ENCODE assay signal across 18 cellular contexts in the genomic region with DNA sequence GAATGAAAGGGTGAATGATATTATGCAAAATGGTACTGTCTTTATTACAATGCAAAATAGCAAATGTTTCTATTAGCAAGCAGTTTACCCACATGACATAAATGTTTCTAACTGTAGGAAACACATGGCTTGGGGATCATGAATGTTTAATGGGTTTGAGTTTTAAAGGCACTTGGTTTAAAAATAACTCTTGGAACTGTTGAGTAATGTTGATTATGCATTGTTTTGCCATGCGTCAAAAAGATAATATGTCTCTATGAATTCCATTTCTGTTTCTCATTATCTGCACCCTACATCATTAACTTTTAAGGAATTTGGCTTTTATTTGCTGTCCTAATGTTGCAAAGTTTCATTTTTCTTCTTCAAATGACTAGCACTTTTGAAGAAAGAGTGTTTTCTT.
A peak's percentile ranks its signal among the peaks of the same experiment; 100 is the strongest.
DNase-seq lines count a peak whose midpoint lies in the region; ATAC-seq, FAIRE-seq and TF ChIP-seq lines count a peak whose summit lies in the region.
"Had no signal": no experiment of that assay in that cellular context is flagged by ENCODE, and none has a peak within 500 bp of the region (broad histone marks: within the 10 kb centered on the region; RNA-seq: fewer than 3 reads in every experiment).

No MANE protein-coding gene starts in this region.

- H3K4me3 ChIP-seq in AG09309 (ENCODE audit: control insufficient read depth, low read depth, low read length) (no peak overlapping the region), left lung (no peak overlapping the region), GM23338 (no peak overlapping the region), neuronal stem cell (ENCODE audit: low read length in 2 of 2) (no peak overlapping the region)
- H3K4me3 ChIP-seq: body of pancreas had no signal

- no peaks in the 10 kb centered on the region for H3K27me3 ChIP-seq in left lung
- no peaks in the 10 kb centered on the region for H3K27me3 ChIP-seq in GM23338 (ENCODE audit: insufficient read depth)
- no peaks in the 10 kb centered on the region for H3K27me3 ChIP-seq in neuronal stem cell (ENCODE audit: control insufficient read depth in 3 of 3, insufficient read depth in 3 of 3, low read depth in 1 of 3, low read length in 3 of 3)
- H3K27me3 ChIP-seq: body of pancreas had no signal

- H3K27ac Mint-ChIP-seq in GM23338, result no peak overlapping the region
- H3K27ac Mint-ChIP-seq: CD4-positive, CD25-positive, alpha-beta regulatory T cell; nephron progenitor cell had no signal

- no peak overlapping the region for H2BK15ac ChIP-seq in neuronal stem cell (ENCODE audit: low read length)

- DNase-seq in AG09309 (ENCODE audit: low read depth) (peak; percentile 87), HTR-8/SVneo (ENCODE audit: insufficient read length, low spot score) (peak; percentile 36), dermis blood vessel endothelial cell (peak; percentile 87), left lung (no peak), GM23338 (ENCODE audit: low spot score) (no peak), neuronal stem cell (ENCODE audit: low spot score) (no peak), NCI-H146 (lab: John Stamatoyannopoulos, UW) (no peak)
- no peak for DNase-seq in stimulated activated naive CD8-positive, alpha-beta T cell treated with anti-CD3 and anti-CD28 coated beads, Interleukin-15, Interleukin-2, amounts not matched to agents 100 U/mL and 50 U/mL, for 24 hours
- DNase-seq: body of pancreas; CD4-positive, CD25-positive, alpha-beta regulatory T cell; islet precursor cell; NCI-H1417 treated with DMSO at 0.1 percent for 48 hours; NCI-H526; nephron progenitor cell; SHP77; stimulated activated CD8-positive, alpha-beta memory T cell treated with anti-CD3 and anti-CD28 coated beads, Interleukin-4, amount 100 ng/mL, for 48 hours; WERI-Rb-1 had no signal

- H3K23ac ChIP-seq in neuronal stem cell (ENCODE audit: low read depth, low read length, poor library complexity), result no peak overlapping the region

- H3K18ac ChIP-seq in neuronal stem cell (ENCODE audit: low read length), result no peak overlapping the region

- no peaks in the 10 kb centered on the region for H3K79me1 ChIP-seq in neuronal stem cell (ENCODE audit: low read depth, low read length)

- H2BK120ac ChIP-seq in neuronal stem cell (ENCODE audit: low read depth, low read length), result no peak overlapping the region

- H2BK5ac ChIP-seq in neuronal stem cell (ENCODE audit: low read length), result no peak overlapping the region

- no peaks in the 10 kb centered on the region for H3F3A ChIP-seq in GM23338 (replicated peaks; ENCODE audit: low read depth)

- H3K14ac ChIP-seq in neuronal stem cell (ENCODE audit: low read length), result no peak overlapping the region

- H2AFZ ChIP-seq in GM23338 (no peak overlapping the region), neuronal stem cell (ENCODE audit: low read length) (no peak overlapping the region)

- WGBS in neuronal stem cell (ENCODE audit: extremely low coverage in 2 of 2, insufficient read length in 2 of 2, insufficient replicate concordance in 1 of 2), 2 donors, result no CpG with 5 or more reads among the region's 1 CpG

- peaks cover 13% of the 10 kb centered on the region for H3K9me3 Mint-ChIP-seq in GM23338
- H3K9me3 Mint-ChIP-seq: nephron progenitor cell had no signal

- no peak overlapping the region for H4K8ac ChIP-seq in neuronal stem cell (ENCODE audit: low read depth, low read length)

- peaks cover 0 to 5% of the 10 kb centered on the region in 2 donors for H3K9me3 ChIP-seq in left lung
- peaks cover 0 to 1% of the 10 kb centered on the region in 2 donors for H3K9me3 ChIP-seq in neuronal stem cell (replicated peaks in 1 of 2; ENCODE audit: control insufficient read depth in 2 of 2, insufficient read depth in 1 of 2, low read depth in 1 of 2, low read length in 2 of 2)
- H3K9me3 ChIP-seq: body of pancreas had no signal

- H4K91ac ChIP-seq in neuronal stem cell (ENCODE audit: low read depth, low read length, poor library complexity), result no peak overlapping the region

- H3K4me3 Mint-ChIP-seq in GM23338, result no peak overlapping the region
- H3K4me3 Mint-ChIP-seq: CD4-positive, CD25-positive, alpha-beta regulatory T cell; nephron progenitor cell had no signal

- H3K27ac ChIP-seq in left lung (no peak overlapping the region), GM23338 (ENCODE audit: low read depth) (no peak overlapping the region; the same call in 1 of the 2 replicates), neuronal stem cell (replicated peaks; ENCODE audit: low read length) (no peak overlapping the region)
- H3K27ac ChIP-seq: body of pancreas, WERI-Rb-1 had no signal

- H3K79me2 ChIP-seq in GM23338 (replicated peaks; ENCODE audit: insufficient read depth), result no peaks in the 10 kb centered on the region

- H3K4me1 ChIP-seq in left lung (no peaks in the 10 kb centered on the region), GM23338 (ENCODE audit: insufficient read depth) (no peaks in the 10 kb centered on the region), neuronal stem cell (ENCODE audit: control insufficient read depth in 2 of 2, insufficient read depth in 1 of 2, low read depth in 1 of 2, low read length in 2 of 2) (no peaks in the 10 kb centered on the region)
- H3K4me1 ChIP-seq: body of pancreas had no signal

- H3K36me3 Mint-ChIP-seq in GM23338 (ENCODE audit: low read depth), result peaks cover 13% of the 10 kb centered on the region
- H3K36me3 Mint-ChIP-seq: CD4-positive, CD25-positive, alpha-beta regulatory T cell had no signal

- intact Hi-C loops in left lung (cut with DNase I), result no loop called here

- no peaks in the 10 kb centered on the region for H4K20me1 ChIP-seq in GM23338 (replicated peaks; ENCODE audit: insufficient read depth)

- peak; percentile 49 for ATAC-seq in left lung
- no peak for ATAC-seq in GM23338
- ATAC-seq in stimulated activated naive CD8-positive, alpha-beta T cell treated with anti-CD3 and anti-CD28 coated beads, Interleukin-15, Interleukin-2, amounts not matched to agents 100 U/mL and 50 U/mL, for 24 hours, result no peak
- ATAC-seq: body of pancreas, esophagus mucosa had no signal

- H3K36me3 ChIP-seq in left lung, result no peaks in the 10 kb centered on the region
- no peaks in the 10 kb centered on the region for H3K36me3 ChIP-seq in GM23338 (ENCODE audit: insufficient read depth)
- H3K36me3 ChIP-seq in neuronal stem cell (replicated peaks in 1 of 2; ENCODE audit: control insufficient read depth in 2 of 2, insufficient read depth in 2 of 2, low read length in 2 of 2), result no peaks in the 10 kb centered on the region
- H3K36me3 ChIP-seq: WERI-Rb-1 had no signal

- H3K4me2 ChIP-seq in GM23338 (no peak overlapping the region), neuronal stem cell (ENCODE audit: insufficient read depth, low read length, poor library complexity, severe bottlenecking) (no peak overlapping the region)

- peaks cover 3% of the 10 kb centered on the region for H3K9me2 ChIP-seq in GM23338 (ENCODE audit: insufficient read depth)

- no peak overlapping the region for H2AK5ac ChIP-seq in neuronal stem cell (ENCODE audit: low read depth, low read length)

- no peak overlapping the region for H3K4ac ChIP-seq in neuronal stem cell (ENCODE audit: low read length)

- H3K4me1 Mint-ChIP-seq in GM23338, result peaks cover 4% of the 10 kb centered on the region; the same call in 2 of the 3 replicates
- H3K4me1 Mint-ChIP-seq: CD4-positive, CD25-positive, alpha-beta regulatory T cell; nephron progenitor cell had no signal

- H3K9ac ChIP-seq in neuronal stem cell (ENCODE audit: low read depth, low read length, poor library complexity), result no peak overlapping the region

- no peaks in the 10 kb centered on the region for H3K27me3 Mint-ChIP-seq in GM23338 (ENCODE audit: insufficient read depth, low read depth, poor library complexity)
- H3K27me3 Mint-ChIP-seq: CD4-positive, CD25-positive, alpha-beta regulatory T cell had no signal

- H2BK12ac ChIP-seq in neuronal stem cell (ENCODE audit: low read length), result no peak overlapping the region

- peak; percentile 20 for FAIRE-seq in HTR-8/SVneo (lab: Jason Lieb, UNC)

- TF ChIP-seq CTCF in AG09309 (IDR thresholded peaks at IDR 0.05; ENCODE audit: control insufficient read depth, insufficient read depth, low read depth, low read length, missing control alignments) (no peak), left lung (IDR thresholded peaks at IDR 0.05) (no peak), GM23338 (conservative IDR thresholded peaks at IDR 0.05; ENCODE audit: low read depth in 2 of 2) (no peak)

TF ChIP-seq in GM23338, 12 proteins besides CTCF, POLR2A, EP300 and RAD21:
- TF ChIP-seq CREB1 (CRISPR knock-in tag; IDR thresholded peaks at IDR 0.05; ENCODE audit: low read depth), result no peak
- TF ChIP-seq STAT1 (IDR thresholded peaks at IDR 0.05; ENCODE audit: unreplicated experiment), result no peak

Comparison
In these comparisons a context has a peak if more than half of its experiments do, and no peak if none do; other contexts are left out.
1. DNase-seq: peak in AG09309 (single experiment), HTR-8/SVneo (single experiment) and dermis blood vessel endothelial cell (single experiment); none in left lung (0 of 2), GM23338 (single experiment), neuronal stem cell (single experiment), stimulated activated naive CD8-positive, alpha-beta T cell treated with anti-CD3 and anti-CD28 coated beads, Interleukin-15, Interleukin-2, amounts not matched to agents 100 U/mL and 50 U/mL, for 24 hours (single experiment) and NCI-H146 (single experiment).